8 cellular contexts compared by ENCODE assay signal in genomic region chr1:10415211-10415930, GRCh38. TPM values are rescaled to one million over a fixed set of nuclear protein-coding genes. Genes with fewer than 3 reads are reported as not detected.
DNase-seq lines count a peak whose midpoint lies in the region; ATAC-seq and TF ChIP-seq lines count a peak whose summit lies in the region.

No MANE protein-coding gene starts in this region.

- ATAC-seq in right lobe of liver = peak; percentile 61 to 88 (median 71)
- ATAC-seq in HG02678 (IDR thresholded peaks at IDR 0.05; ENCODE audit: unreplicated experiment) = no peak

- no peak overlapping the region for H2AFZ ChIP-seq in KMS-11 (ENCODE audit: low read depth)

- H3K9ac ChIP-seq in KMS-11 = no peak overlapping the region

- WGBS in right lobe of liver (ENCODE audit: insufficient coverage, low coverage, low lambda C conversion rate, missing lambda C conversion rate) = 62% methylated on average over 6 of the region's 6 CpGs

- H3K27me3 ChIP-seq in KMS-11 (ENCODE audit: insufficient read depth, low read depth) (no peaks in the 10 kb centered on the region), right lobe of liver (no peaks in the 10 kb centered on the region)

- H3K27ac ChIP-seq in KMS-11 (peak overlapping the region; percentile 3; the same call in 1 of the 2 replicates), right lobe of liver (peak overlapping the region in 2 of 3 donors; percentile 13 to 17)

- no peak for TF ChIP-seq CTCF in KMS-11 (conservative IDR thresholded peaks at IDR 0.05; ENCODE audit: low read depth, low read length)
- TF ChIP-seq CTCF in right lobe of liver (IDR thresholded peaks at IDR 0.05) = no peak

- no peaks in the 10 kb centered on the region for H3K9me3 ChIP-seq in right lobe of liver

- H3K79me2 ChIP-seq in KMS-11 (ENCODE audit: insufficient read depth, low read depth) = no peaks in the 10 kb centered on the region

- no peaks in the 10 kb centered on the region for H4K20me1 ChIP-seq in KMS-11 (ENCODE audit: insufficient read depth)

- no peak for TF ChIP-seq POLR2A in right lobe of liver (IDR thresholded peaks at IDR 0.05)

- intact Hi-C loops in right lobe of liver (cut with DNase I) = no loop called here

- H3K4me1 ChIP-seq in KMS-11 (ENCODE audit: low read depth, poor library complexity, severe bottlenecking) (peaks cover 11% of the 10 kb centered on the region), right lobe of liver (peaks cover 0 to 13% (median 0%) of the 10 kb centered on the region in 4 donors)

- H3K4me3 ChIP-seq in KMS-11 (IDR thresholded peaks at IDR 0.05; ENCODE audit: insufficient read depth, low read depth, low read length) = no peak overlapping the region
- no peak overlapping the region for H3K4me3 ChIP-seq in right lobe of liver

- peak; percentile 26 for DNase-seq in AG08395 (ENCODE audit: low spot score)
- peak; percentile 28 for DNase-seq in astrocyte of the hippocampus (ENCODE audit: low read depth, low spot score)
- peak in 1 of 3 donors; percentile 51 for DNase-seq in right lobe of liver
- DNase-seq in activated CD8-positive, alpha-beta memory T cell treated with anti-CD3 and anti-CD28 coated beads for 24 hours = no peak
- no peak for DNase-seq in NCI-H146 treated with DMSO at 0.1 percent for 48 hours (lab: John Stamatoyannopoulos, UW; ENCODE audit: unreplicated experiment)
- DNase-seq in activated T-cell treated with anti-CD3 and anti-CD28 coated beads for 4 hours = no peak

- peaks cover 47% of the 10 kb centered on the region; the same call in 1 of the 2 replicates for H3K36me3 ChIP-seq in KMS-11 (ENCODE audit: insufficient read depth)
- H3K36me3 ChIP-seq in right lobe of liver = peaks cover 3 to 96% (median 42%) of the 10 kb centered on the region in 4 donors

- no peak overlapping the region for H3K4me2 ChIP-seq in KMS-11

RNA-seq across cellular contexts. Expression of gene CENPS, which starts 14.9 kb away (rescaled TPM):
- 1 to 10 TPM; 1.8 to 9.3 (median 5.7) TPM for total RNA-seq in right lobe of liver

RNA-seq across cellular contexts. Expression of gene PGD, which starts 16.5 kb away (rescaled TPM):
- 100 to 1,000 TPM in 1 of 6 experiments, 10 to 100 TPM in 5; 51.9 to 151 (median 72.0) TPM for total RNA-seq in right lobe of liver

RNA-seq across cellular contexts. Expression of gene CORT, which starts 34.5 kb away (rescaled TPM):
- under 1 TPM in 1 of 6 experiments, not detected in 5; 0.17 TPM for total RNA-seq in right lobe of liver

RNA-seq across cellular contexts. Expression of gene DFFA, which starts 57.0 kb away (rescaled TPM):
- 10 to 100 TPM; 14.1 to 24.8 (median 16.9) TPM for total RNA-seq in right lobe of liver

RNA-seq across cellular contexts. Expression of gene PEX14, which starts 59.4 kb away (rescaled TPM):
- 10 to 100 TPM; 10.5 to 26.5 (median 16.5) TPM for total RNA-seq in right lobe of liver

Comparison
In these comparisons a context has a peak if more than half of its experiments do, and no peak if none do; other contexts are left out.
1. DNase-seq: peak in AG08395 (single experiment) and astrocyte of the hippocampus (single experiment); none in activated CD8-positive, alpha-beta memory T cell treated with anti-CD3 and anti-CD28 coated beads for 24 hours (single experiment), NCI-H146 treated with DMSO at 0.1 percent for 48 hours (single experiment) and activated T-cell treated with anti-CD3 and anti-CD28 coated beads for 4 hours (single experiment).